Comparison of ENCODE assay signal across 2 cellular contexts in the genomic region with DNA sequence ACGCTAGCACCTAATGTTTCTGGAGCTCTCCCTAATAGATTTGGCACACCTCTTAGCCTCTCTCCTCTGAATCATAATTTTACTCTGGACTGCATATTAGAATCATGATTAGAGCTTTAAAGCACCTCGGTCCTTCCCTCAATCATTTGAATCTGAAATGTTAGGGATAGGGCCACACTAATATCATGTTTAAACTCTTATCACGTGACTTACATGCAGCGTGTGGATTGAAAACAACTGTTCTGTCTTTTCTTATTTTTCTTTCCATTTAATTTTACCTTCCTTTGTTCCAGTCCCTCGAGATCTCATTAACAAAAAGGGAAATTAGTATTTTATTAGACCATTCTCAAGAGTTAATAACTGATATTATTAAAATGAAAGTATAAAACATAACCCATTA.
TF ChIP-seq lines count a peak whose summit lies in the region.

No MANE protein-coding gene starts in this region.

TF ChIP-seq in GM12878, 131 proteins besides CTCF, POLR2A, EP300 and RAD21:
- no peak for TF ChIP-seq USF1 (IDR thresholded peaks at IDR 0.05; ENCODE audit: borderline replicate concordance, extremely low read length, insufficient read depth, low read depth, low read length)
- TF ChIP-seq RAD51 (IDR thresholded peaks at IDR 0.05): peak; percentile 33; the same call in 1 of the 2 replicates
TF ChIP-seq in GM12878: peak in this region for 1.

TF ChIP-seq in K562, 482 proteins besides CTCF, POLR2A, EP300 and RAD21 (continued from another document):
- TF ChIP-seq, protein P1, sequence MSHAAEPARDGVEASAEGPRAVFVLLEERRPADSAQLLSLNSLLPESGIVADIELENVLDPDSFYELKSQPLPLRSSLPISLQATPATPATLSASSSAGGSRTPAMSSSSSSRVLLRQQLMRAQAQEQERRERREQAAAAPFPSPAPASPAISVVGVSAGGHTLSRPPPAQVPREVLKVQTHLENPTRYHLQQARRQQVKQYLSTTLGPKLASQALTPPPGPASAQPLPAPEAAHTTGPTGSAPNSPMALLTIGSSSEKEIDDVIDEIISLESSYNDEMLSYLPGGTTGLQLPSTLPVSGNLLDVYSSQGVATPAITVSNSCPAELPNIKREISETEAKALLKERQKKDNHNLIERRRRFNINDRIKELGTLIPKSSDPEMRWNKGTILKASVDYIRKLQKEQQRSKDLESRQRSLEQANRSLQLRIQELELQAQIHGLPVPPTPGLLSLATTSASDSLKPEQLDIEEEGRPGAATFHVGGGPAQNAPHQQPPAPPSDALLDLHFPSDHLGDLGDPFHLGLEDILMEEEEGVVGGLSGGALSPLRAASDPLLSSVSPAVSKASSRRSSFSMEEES (CRISPR knock-in tag; IDR thresholded peaks at IDR 0.05): peak; percentile 74
TF ChIP-seq in K562: peak in this region for 1.
